Comparison of ENCODE assay signal across 27 cellular contexts in the genomic region with DNA sequence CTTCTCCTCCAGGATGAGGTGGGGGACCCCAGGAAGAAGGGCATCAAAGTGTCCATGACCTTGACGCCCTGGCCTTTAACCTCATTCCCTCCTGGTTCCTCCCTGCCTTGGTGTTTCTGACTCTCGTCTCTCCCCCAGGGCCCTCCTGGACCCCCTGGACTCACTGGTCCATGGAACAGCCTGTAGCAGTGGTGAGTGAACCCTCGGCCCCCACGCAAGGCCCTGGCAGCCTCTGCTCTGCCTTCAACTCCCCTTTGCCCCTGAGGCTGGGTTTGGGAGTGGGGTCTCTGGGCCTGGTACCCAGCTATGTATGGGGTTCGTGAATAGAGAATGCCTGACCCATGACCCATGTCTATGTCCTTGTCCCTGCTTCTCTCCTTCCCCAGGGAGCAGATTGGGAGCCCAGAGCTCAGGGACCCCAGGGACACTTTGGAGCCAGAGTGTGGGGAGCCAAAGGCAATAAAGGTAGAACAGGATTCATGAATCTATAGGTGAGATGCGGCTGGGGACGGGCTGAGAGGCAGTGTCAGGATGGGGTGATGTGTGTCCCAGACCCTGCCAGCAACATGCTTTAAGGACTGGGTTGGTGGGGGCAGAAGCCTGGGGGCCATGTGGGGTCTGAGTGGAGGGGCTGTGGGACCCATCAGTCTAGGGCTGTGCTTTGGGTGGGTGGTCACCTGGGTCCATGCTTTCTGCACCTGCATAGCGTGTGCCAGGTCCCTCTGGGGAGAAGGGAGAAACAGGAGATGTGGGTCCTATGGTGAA.
"Had no signal": no experiment of that assay in that cellular context is flagged by ENCODE, and none has a peak within 500 bp of the region (broad histone marks: within the 10 kb centered on the region; RNA-seq: fewer than 3 reads in every experiment).

No MANE protein-coding gene starts in this region.

- H3K27me3 ChIP-seq: brain microvascular endothelial cell, cardiac muscle cell, SJCRH30 had no signal

- H3K36me3 ChIP-seq: brain microvascular endothelial cell, cardiac muscle cell, SJCRH30 had no signal

- H3K4me1 ChIP-seq: SJCRH30 had no signal

- DNase-seq: activated CD4-positive, alpha-beta T cell treated with anti-CD3 and anti-CD28 coated beads, Interleukin-2, amount 50 U/mL, for 48 hours; activated CD4-positive, CD25-positive, alpha-beta regulatory T cell; activated CD8-positive, alpha-beta memory T cell treated with anti-CD3 and anti-CD28 coated beads, Interleukin-2, amount 10 ng/mL, durations not matched to agents 7 days and 5 days; activated effector memory CD4-positive, alpha-beta T cell treated with Interleukin-2 at 50 U/mL for 16 hours; activated naive CD4-positive, alpha-beta T cell; activated T-cell treated with anti-CD3 and anti-CD28 coated beads, Interleukin-2, amount 50 U/mL, for 24 hours; amygdala; brain microvascular endothelial cell; Karpas-422; MM.1S; NCI-H1105; NCI-H1436; NCI-H1694 treated with DMSO at 0.1 percent for 48 hours; NCI-H2081; NCI-H510A treated with DMSO at 0.1 percent for 48 hours; NK-92 treated with Interleukin-12 subunit alpha and Interleukin-12 subunit beta, amount 100 ng/mL, for 24 hours; OCI-M1; Right ventricle myocardium superior; RPMI8226; SJCRH30; SK-N-SH; T-helper 1 cell had no signal

- H3K9me3 ChIP-seq: SJCRH30, SK-N-SH had no signal

- H3K4me3 Mint-ChIP-seq: activated CD8-positive, alpha-beta memory T cell treated with anti-CD3 and anti-CD28 coated beads, Interleukin-2, amount 10 ng/mL, durations not matched to agents 7 days and 5 days; activated naive CD4-positive, alpha-beta T cell treated with anti-CD3 and anti-CD28 coated beads, Interleukin-2, amount 50 U/mL, for 24 hours; activated T-cell treated with anti-CD3 and anti-CD28 coated beads, Interleukin-2, amount 50 U/mL, for 24 hours; activated T-helper 1 cell treated with anti-CD3 and anti-CD28 coated beads, Interleukin-12 subunit alpha, Interleukin-12 subunit beta, Interleukin-2, Interleukin-4 antibody, amounts not matched to agents 30 ng/mL and 10 ng/mL and 1 ng/mL, durations not matched to agents 14 hours and 24 hours and 36 hours had no signal

- H3K4me3 ChIP-seq: cardiac muscle cell, SJCRH30 had no signal

- H3K27me3 Mint-ChIP-seq: activated naive CD4-positive, alpha-beta T cell treated with anti-CD3 and anti-CD28 coated beads, Interleukin-2, amount 50 U/mL, for 24 hours had no signal

- H3K36me3 Mint-ChIP-seq: activated CD8-positive, alpha-beta memory T cell treated with anti-CD3 and anti-CD28 coated beads, Interleukin-2, amount 10 ng/mL, durations not matched to agents 7 days and 5 days; activated naive CD4-positive, alpha-beta T cell treated with anti-CD3 and anti-CD28 coated beads, Interleukin-2, amount 50 U/mL, for 24 hours had no signal

- H3K27ac Mint-ChIP-seq: activated CD8-positive, alpha-beta memory T cell treated with anti-CD3 and anti-CD28 coated beads, Interleukin-2, amount 10 ng/mL, durations not matched to agents 7 days and 5 days; activated naive CD4-positive, alpha-beta T cell treated with anti-CD3 and anti-CD28 coated beads, Interleukin-2, amount 50 U/mL, for 24 hours; activated T-cell treated with anti-CD3 and anti-CD28 coated beads, Interleukin-2, amount 50 U/mL, for 24 hours; activated T-helper 1 cell treated with anti-CD3 and anti-CD28 coated beads, Interleukin-12 subunit alpha, Interleukin-12 subunit beta, Interleukin-2, Interleukin-4 antibody, amounts not matched to agents 30 ng/mL and 10 ng/mL and 1 ng/mL, durations not matched to agents 14 hours and 24 hours and 36 hours had no signal

- H3K4me1 Mint-ChIP-seq: activated CD8-positive, alpha-beta memory T cell treated with anti-CD3 and anti-CD28 coated beads, Interleukin-2, amount 10 ng/mL, durations not matched to agents 7 days and 5 days; activated naive CD4-positive, alpha-beta T cell treated with anti-CD3 and anti-CD28 coated beads, Interleukin-2, amount 50 U/mL, for 24 hours had no signal

- ATAC-seq: activated CD8-positive, alpha-beta memory T cell treated with anti-CD3 and anti-CD28 coated beads, Interleukin-2, amount 10 ng/mL, durations not matched to agents 7 days and 5 days; Panc1 had no signal

- H3K27ac ChIP-seq: brain microvascular endothelial cell, cardiac muscle cell, SJCRH30, VCaP had no signal

- H3K9me3 Mint-ChIP-seq: activated naive CD4-positive, alpha-beta T cell treated with anti-CD3 and anti-CD28 coated beads, Interleukin-2, amount 50 U/mL, for 24 hours; activated T-cell treated with anti-CD3 and anti-CD28 coated beads, Interleukin-2, amount 50 U/mL, for 24 hours; activated T-helper 1 cell treated with anti-CD3 and anti-CD28 coated beads, Interleukin-12 subunit alpha, Interleukin-12 subunit beta, Interleukin-2, Interleukin-4 antibody, amounts not matched to agents 30 ng/mL and 10 ng/mL and 1 ng/mL, durations not matched to agents 14 hours and 24 hours and 36 hours had no signal
